Comparison of ENCODE assay signal across 15 cellular contexts in the genomic region with DNA sequence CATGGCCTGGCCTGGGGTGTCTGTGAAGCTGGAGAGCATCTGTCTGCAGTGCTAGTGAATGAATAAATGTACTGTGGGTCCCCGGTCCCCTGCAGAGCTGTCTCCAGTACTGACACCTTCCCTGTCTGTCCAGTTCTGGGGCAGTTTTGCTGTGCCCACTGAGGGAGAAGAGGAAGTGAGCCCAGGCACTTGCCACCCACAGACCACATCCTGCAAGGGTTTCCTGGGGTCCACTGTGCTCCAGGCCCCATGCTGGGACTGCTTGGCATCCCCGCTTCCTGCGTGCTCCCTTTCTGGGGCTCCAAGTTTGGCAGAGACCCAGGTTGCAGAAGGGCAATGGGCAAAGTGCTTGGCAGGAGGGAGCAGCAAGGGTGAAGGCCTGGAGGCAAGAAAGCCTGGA. TPM values are rescaled to one million over a fixed set of nuclear protein-coding genes. Genes with fewer than 3 reads are reported as not detected.
DNase-seq lines count a peak whose midpoint lies in the region; ATAC-seq, FAIRE-seq and TF ChIP-seq lines count a peak whose summit lies in the region.
"Had no signal": no experiment of that assay in that cellular context is flagged by ENCODE, and none has a peak within 500 bp of the region (broad histone marks: within the 10 kb centered on the region; RNA-seq: fewer than 3 reads in every experiment).

No MANE protein-coding gene starts in this region.

- WGBS in small intestine, 3 donors, result 54 to 64% (median 63%) methylated on average over 3 of the region's 3 CpGs

- peaks cover 21% of the 10 kb centered on the region for H3K4me1 Mint-ChIP-seq in activated T-cell treated with anti-CD3 and anti-CD28 coated beads, Interleukin-2, amount 50 U/mL, for 24 hours (ENCODE audit: low read depth)
- peaks cover 22% of the 10 kb centered on the region for H3K4me1 Mint-ChIP-seq in activated T-cell treated with anti-CD3 and anti-CD28 coated beads, Interleukin-2, amount 50 U/mL, for 72 hours (ENCODE audit: low read depth)

- H3K9me3 ChIP-seq in Loucy (ENCODE audit: insufficient read depth, low read depth, low read length) (no peaks in the 10 kb centered on the region), small intestine (ENCODE audit: control insufficient read depth, low read depth) (no peaks in the 10 kb centered on the region), kidney (ENCODE audit: control insufficient read depth in 1 of 2, low read length in 2 of 2) (no peaks in the 10 kb centered on the region)
- H3K9me3 ChIP-seq: pancreas had no signal

- FAIRE-seq in small intestine (lab: Jason Lieb, UNC) (no peak), kidney (lab: Jason Lieb, UNC) (no peak)
- FAIRE-seq: colon, pancreas had no signal

- H3K27me3 Mint-ChIP-seq in activated T-cell treated with anti-CD3 and anti-CD28 coated beads, Interleukin-2, amount 50 U/mL, for 24 hours, result no peaks in the 10 kb centered on the region
- H3K27me3 Mint-ChIP-seq in activated T-cell treated with anti-CD3 and anti-CD28 coated beads, Interleukin-2, amount 50 U/mL, for 72 hours (ENCODE audit: low read depth), result no peaks in the 10 kb centered on the region

- no peaks in the 10 kb centered on the region for H3K79me2 ChIP-seq in Loucy (ENCODE audit: insufficient read depth, low read length)

- TF ChIP-seq CTCF in Loucy (conservative IDR thresholded peaks at IDR 0.05; ENCODE audit: low read length) (no peak), kidney (IDR thresholded peaks at IDR 0.05; ENCODE audit: borderline replicate concordance, extremely low read depth, insufficient read depth) (no peak)

- no peaks in the 10 kb centered on the region for H3K27me3 ChIP-seq in Loucy (ENCODE audit: insufficient read depth, low read length, poor library complexity, severe bottlenecking)
- H3K27me3 ChIP-seq in small intestine (ENCODE audit: control insufficient read depth in 2 of 2, insufficient read depth in 2 of 2, low read length in 2 of 2), result no peaks in the 10 kb centered on the region
- H3K27me3 ChIP-seq: pancreas had no signal

- no peaks in the 10 kb centered on the region for H3K9me2 ChIP-seq in Loucy (replicated peaks; ENCODE audit: low read depth, low read length)

- no peak overlapping the region for H3K4me3 Mint-ChIP-seq in activated T-cell treated with anti-CD3 and anti-CD28 coated beads, Interleukin-2, amount 50 U/mL, for 24 hours
- H3K4me3 Mint-ChIP-seq in activated T-cell treated with anti-CD3 and anti-CD28 coated beads, Interleukin-2, amount 50 U/mL, for 72 hours, result no peak overlapping the region

- intact Hi-C loops in kidney (cut with DNase I), result no loop called here

- H3K27ac ChIP-seq in small intestine (ENCODE audit: low read depth in 1 of 2, low read length in 1 of 2), result no peak overlapping the region
- no peak overlapping the region for H3K27ac ChIP-seq in kidney (ENCODE audit: low read depth in 2 of 2, low read length in 2 of 2)
- H3K27ac ChIP-seq: GM23248, pancreas had no signal

- H3K36me3 ChIP-seq in Loucy (ENCODE audit: insufficient read depth, low read length) (no peaks in the 10 kb centered on the region), small intestine (ENCODE audit: control insufficient read depth in 2 of 2, insufficient read depth in 2 of 2, low read length in 2 of 2) (no peaks in the 10 kb centered on the region), kidney (ENCODE audit: control insufficient read depth in 1 of 2, insufficient read depth in 2 of 2, low read length in 2 of 2) (no peaks in the 10 kb centered on the region)
- H3K36me3 ChIP-seq: pancreas had no signal

- H3K9me3 Mint-ChIP-seq in activated T-cell treated with anti-CD3 and anti-CD28 coated beads, Interleukin-2, amount 50 U/mL, for 24 hours, result no peaks in the 10 kb centered on the region
- no peaks in the 10 kb centered on the region for H3K9me3 Mint-ChIP-seq in activated T-cell treated with anti-CD3 and anti-CD28 coated beads, Interleukin-2, amount 50 U/mL, for 72 hours
- no peaks in the 10 kb centered on the region for H3K9me3 Mint-ChIP-seq in activated naive CD4-positive, alpha-beta T cell treated with anti-CD3 and anti-CD28 coated beads, Interleukin-2, amount 50 U/mL, for 72 hours

- H3K4me2 ChIP-seq in Loucy (ENCODE audit: low read depth, low read length, poor library complexity, severe bottlenecking), result peak overlapping the region; percentile 49

- H3K4me1 ChIP-seq in Loucy (ENCODE audit: insufficient read depth, low read length, poor library complexity, severe bottlenecking) (peaks cover 21% of the 10 kb centered on the region), small intestine (ENCODE audit: control insufficient read depth in 2 of 2, insufficient read depth in 1 of 2, low read depth in 1 of 2, low read length in 1 of 2) (no peaks in the 10 kb centered on the region), kidney (ENCODE audit: control insufficient read depth in 1 of 2, insufficient read depth in 1 of 2, low read depth in 1 of 2, low read length in 2 of 2) (peaks cover 3 to 10% of the 10 kb centered on the region in 2 donors)

- H3F3A ChIP-seq in Loucy (ENCODE audit: low read depth), result no peaks in the 10 kb centered on the region; the same call in 1 of the 2 replicates

- no peak overlapping the region for H3K9ac ChIP-seq in Loucy (ENCODE audit: low read depth, low read length, poor library complexity, severe bottlenecking)
- H3K9ac ChIP-seq in kidney (ENCODE audit: low read length in 2 of 2), result no peak overlapping the region
- H3K9ac ChIP-seq: GM23248 had no signal

- no peaks in the 10 kb centered on the region for H4K20me1 ChIP-seq in Loucy (ENCODE audit: insufficient read depth, low read length, poor library complexity, severe bottlenecking)

- H3K4me3 ChIP-seq in Loucy (ENCODE audit: low read length, poor library complexity, severe bottlenecking) (no peak overlapping the region), small intestine (ENCODE audit: low read depth in 1 of 2, low read length in 2 of 2) (no peak overlapping the region), kidney (ENCODE audit: low read length in 2 of 2) (no peak overlapping the region)
- H3K4me3 ChIP-seq: GM23248, pancreas had no signal

- H3K27ac Mint-ChIP-seq in activated T-cell treated with anti-CD3 and anti-CD28 coated beads, Interleukin-2, amount 50 U/mL, for 24 hours, result peak overlapping the region; percentile 59
- H3K27ac Mint-ChIP-seq in activated T-cell treated with anti-CD3 and anti-CD28 coated beads, Interleukin-2, amount 50 U/mL, for 72 hours, result no peak overlapping the region
- H3K27ac Mint-ChIP-seq in activated naive CD4-positive, alpha-beta T cell treated with anti-CD3 and anti-CD28 coated beads, Interleukin-2, amount 50 U/mL, for 72 hours, result peak overlapping the region; percentile 24 to 66

- no peak for ATAC-seq in activated T-cell treated with anti-CD3 and anti-CD28 coated beads, Interleukin-2, amount 50 U/mL, for 72 hours (replicated peaks in 1 of 2)
- no peak for ATAC-seq in activated naive CD4-positive, alpha-beta T cell treated with anti-CD3 and anti-CD28 coated beads, Interleukin-2, amount 50 U/mL, for 72 hours
- ATAC-seq: esophagus mucosa, pancreas had no signal

- peaks cover 1% of the 10 kb centered on the region for H3K36me3 Mint-ChIP-seq in activated T-cell treated with anti-CD3 and anti-CD28 coated beads, Interleukin-2, amount 50 U/mL, for 24 hours (ENCODE audit: low read depth)
- no peaks in the 10 kb centered on the region for H3K36me3 Mint-ChIP-seq in activated T-cell treated with anti-CD3 and anti-CD28 coated beads, Interleukin-2, amount 50 U/mL, for 72 hours (ENCODE audit: insufficient read depth in 2 of 2)
- peaks cover 0 to 1% of the 10 kb centered on the region in 2 donors for H3K36me3 Mint-ChIP-seq in activated naive CD4-positive, alpha-beta T cell treated with anti-CD3 and anti-CD28 coated beads, Interleukin-2, amount 50 U/mL, for 72 hours

- no peak for DNase-seq in activated T-cell treated with anti-CD3 and anti-CD28 coated beads, Interleukin-2, amount 50 U/mL, for 24 hours
- no peak for DNase-seq in activated T-cell treated with anti-CD3 and anti-CD28 coated beads, Interleukin-2, amount 50 U/mL, for 72 hours
- DNase-seq in activated naive CD4-positive, alpha-beta T cell treated with anti-CD3 and anti-CD28 coated beads, Interleukin-2, amount 50 U/mL, for 72 hours (ENCODE audit: low spot score in 2 of 2), result no peak
- peak; percentile 30 for DNase-seq in small intestine
- no peak for DNase-seq in kidney
- no peak for DNase-seq in islet precursor cell
- no peak for DNase-seq in dedifferentiated amniotic fluid mesenchymal stem cell (ENCODE audit: extremely low spot score)
- DNase-seq: DMS53; GM23248; mammary epithelial cell; pancreas; stimulated activated CD4-positive, alpha-beta T cell treated with anti-CD3 and anti-CD28 coated beads, Interleukin-15, amount 100 ng/mL, for 24 hours had no signal

- H2AFZ ChIP-seq in Loucy (ENCODE audit: low read length), result no peak overlapping the region
- H2AFZ ChIP-seq: GM23248 had no signal

RNA-seq across cellular contexts. Expression of gene SLC6A6, which starts 4.9 kb away (rescaled TPM):
- total RNA-seq in activated T-cell treated with anti-CD3 and anti-CD28 coated beads, Interleukin-2, amount 50 U/mL, for 72 hours, result 10 to 100 TPM; 35.4 to 39.2 TPM
- total RNA-seq in activated naive CD4-positive, alpha-beta T cell treated with anti-CD3 and anti-CD28 coated beads, Interleukin-2, amount 50 U/mL, for 72 hours, result 10 to 100 TPM; 52.7 to 71.9 TPM
- polyA plus RNA-seq in small intestine (10 to 100 TPM in 1 of 3 donors, 1 to 10 TPM in 2; 6.9 to 10.8 (median 8.6) TPM), kidney (ENCODE audit: insufficient read depth, low read depth, low replicate concordance) (7.1 TPM)
- 64.0 TPM for total RNA-seq in kidney
